Comparison of ENCODE assay signal across 30 cellular contexts in genomic region chr19:34485831-34486230, GRCh38.
"Had no signal": no experiment of that assay in that cellular context is flagged by ENCODE, and none has a peak within 500 bp of the region (broad histone marks: within the 10 kb centered on the region; RNA-seq: fewer than 3 reads in every experiment).

No MANE protein-coding gene starts in this region.

- H3K9ac ChIP-seq: parathyroid adenoma had no signal

- H3K27ac ChIP-seq: colonic mucosa, parathyroid adenoma, right atrium auricular region, transverse colon, VCaP had no signal

- H3K4me1 Mint-ChIP-seq: activated CD4-positive, alpha-beta T cell treated with anti-CD3 and anti-CD28 coated beads, Interleukin-2, amount 10 ng/mL, durations not matched to agents 24 days and 14 days had no signal

- H3K27me3 ChIP-seq: right atrium auricular region had no signal

- H3K27ac Mint-ChIP-seq: activated CD4-positive, alpha-beta memory T cell treated with anti-CD3 and anti-CD28 coated beads for 36 hours; activated CD4-positive, alpha-beta T cell treated with anti-CD3 and anti-CD28 coated beads, Interleukin-2, amount 10 ng/mL, durations not matched to agents 24 days and 14 days; activated T-cell treated with anti-CD3 and anti-CD28 coated beads, Interleukin-2, amount 50 U/mL, for 24 hours; effector memory CD8-positive, alpha-beta T cell; nephron progenitor cell; T-helper 1 cell treated with Interleukin-12 subunit alpha and Interleukin-12 subunit beta and Interleukin-4 antibody, amounts not matched to agents 30 μg/mL and 1 μg/mL, for 36 hours had no signal

- H3K4me1 ChIP-seq: colonic mucosa, parathyroid adenoma had no signal

- H2AFZ ChIP-seq: parathyroid adenoma had no signal

- H3K36me3 Mint-ChIP-seq: activated CD4-positive, alpha-beta memory T cell treated with anti-CD3 and anti-CD28 coated beads for 36 hours had no signal

- DNase-seq: activated CD4-positive, alpha-beta memory T cell treated with anti-CD3 and anti-CD28 coated beads for 36 hours; activated CD4-positive, alpha-beta T cell treated with anti-CD3 and anti-CD28 coated beads, Interleukin-2, amount 10 ng/mL, durations not matched to agents 24 days and 14 days; activated CD8-positive, alpha-beta memory T cell treated with anti-CD3 and anti-CD28 coated beads, Interleukin-2, amount 50 U/mL, for 48 hours; activated gamma-delta T cell; activated naive CD4-positive, alpha-beta T cell treated with anti-CD3 and anti-CD28 coated beads, Interleukin-2, amount 50 U/mL, for 16 hours; activated T-cell treated with anti-CD3 and anti-CD28 coated beads, Interleukin-2, amount 50 U/mL, for 24 hours; colonic mucosa; effector memory CD8-positive, alpha-beta T cell; head of caudate nucleus; hypothalamus; kidney glomerular epithelial cell; mesendoderm; mucosa of descending colon; nephron progenitor cell; nucleus accumbens; stimulated activated CD4-positive, alpha-beta T cell treated with anti-CD3 and anti-CD28 coated beads, Interleukin-2, amount 100 ng/mL, for 48 hours; stimulated activated naive CD4-positive, alpha-beta T cell treated with Interleukin-2 at 50 U/mL for 16 hours; SW 1271; T-helper 9 cell; transverse colon had no signal

- H3K36me3 ChIP-seq: colonic mucosa, transverse colon had no signal

- H3K4me3 Mint-ChIP-seq: activated CD4-positive, alpha-beta memory T cell treated with anti-CD3 and anti-CD28 coated beads for 36 hours; activated CD4-positive, alpha-beta T cell treated with anti-CD3 and anti-CD28 coated beads, Interleukin-2, amount 10 ng/mL, durations not matched to agents 24 days and 14 days; activated T-cell treated with anti-CD3 and anti-CD28 coated beads, Interleukin-2, amount 50 U/mL, for 24 hours; effector memory CD8-positive, alpha-beta T cell; nephron progenitor cell; T-helper 1 cell treated with Interleukin-12 subunit alpha and Interleukin-12 subunit beta and Interleukin-4 antibody, amounts not matched to agents 30 μg/mL and 1 μg/mL, for 36 hours had no signal

- H3K9me3 ChIP-seq: colonic mucosa, mucosa of descending colon, right atrium auricular region, transverse colon had no signal

- ATAC-seq: activated CD4-positive, CD25-positive, alpha-beta regulatory T cell treated with anti-CD3 and anti-CD28 coated beads, Interleukin-2, amount 50 U/mL, for 24 hours; effector memory CD8-positive, alpha-beta T cell; left lobe of liver; mucosa of descending colon had no signal

- H3K4me3 ChIP-seq: colonic mucosa, lung, mucosa of descending colon, right atrium auricular region, transverse colon had no signal

- H3K9me3 Mint-ChIP-seq: activated CD4-positive, alpha-beta memory T cell treated with anti-CD3 and anti-CD28 coated beads for 36 hours; activated CD4-positive, alpha-beta T cell treated with anti-CD3 and anti-CD28 coated beads, Interleukin-2, amount 10 ng/mL, durations not matched to agents 24 days and 14 days; activated T-cell treated with anti-CD3 and anti-CD28 coated beads, Interleukin-2, amount 50 U/mL, for 24 hours; effector memory CD8-positive, alpha-beta T cell; nephron progenitor cell; T-helper 1 cell treated with Interleukin-12 subunit alpha and Interleukin-12 subunit beta and Interleukin-4 antibody, amounts not matched to agents 30 μg/mL and 1 μg/mL, for 36 hours had no signal

- FAIRE-seq: endothelial cell of umbilical vein, TTC549, urothelium cell line had no signal
